In the genomic region with DNA sequence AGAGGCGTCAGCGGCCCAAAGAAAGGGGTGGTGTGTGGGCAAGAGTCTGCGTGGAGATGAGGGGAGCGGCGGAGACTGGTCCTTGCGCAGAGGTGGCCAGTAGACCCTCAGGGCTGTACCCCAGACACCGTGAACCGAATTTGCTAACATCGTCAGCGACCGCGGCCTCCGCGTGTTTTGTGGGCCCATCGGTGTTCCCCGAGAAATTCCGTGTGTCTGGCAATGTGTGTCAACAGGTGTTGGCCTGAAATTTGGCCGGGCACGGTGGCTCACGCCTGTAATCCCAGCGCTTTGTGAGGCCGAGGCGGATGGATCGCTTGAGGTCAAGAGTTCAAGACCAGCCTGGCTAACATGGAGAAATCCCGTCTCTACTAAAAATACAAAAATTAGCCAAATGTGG, we compare ENCODE assay signal across 2 cellular contexts. TPM values are rescaled to one million over a fixed set of nuclear protein-coding genes. Genes with fewer than 3 reads are reported as not detected.
"Had no signal": no experiment of that assay in that cellular context is flagged by ENCODE, and none has a peak within 500 bp of the region (broad histone marks: within the 10 kb centered on the region; RNA-seq: fewer than 3 reads in every experiment).

No MANE protein-coding gene starts in this region.

RNA-seq across cellular contexts. Expression of gene RNU1-2, which starts 33.4 kb away (rescaled TPM):
- polyA plus RNA-seq: adrenal gland, aorta had no signal
